Comparison of ENCODE assay signal across 1 cellular context in genomic region chr7:19108985-19109946, GRCh38.
TF ChIP-seq lines count a peak whose summit lies in the region.

No MANE protein-coding gene starts in this region.

TF ChIP-seq in IMR-90, 13 proteins besides CTCF, POLR2A, EP300 and RAD21:
- TF ChIP-seq USF2 (IDR thresholded peaks at IDR 0.05; ENCODE audit: low read depth, low read length) (no peak), MXI1 (IDR thresholded peaks at IDR 0.05; ENCODE audit: borderline replicate concordance, low read depth, low read length) (no peak), BHLHE40 (IDR thresholded peaks at IDR 0.05; ENCODE audit: low read depth, low read length) (no peak), CEBPB (IDR thresholded peaks at IDR 0.05; ENCODE audit: low read depth, low read length) (no peak), MAFK (IDR thresholded peaks at IDR 0.05; ENCODE audit: low read depth, low read length) (no peak), RCOR1 (IDR thresholded peaks at IDR 0.05; ENCODE audit: insufficient replicate concordance, low read length) (no peak), ELK1 (IDR thresholded peaks at IDR 0.05; ENCODE audit: borderline replicate concordance, low read depth, low read length) (no peak), MAZ (IDR thresholded peaks at IDR 0.05; ENCODE audit: borderline replicate concordance, low read depth, low read length) (no peak), SMC3 (IDR thresholded peaks at IDR 0.05; ENCODE audit: low read depth, low read length) (no peak), FOS (IDR thresholded peaks at IDR 0.05; ENCODE audit: low read depth, low read length) (no peak), RFX5 (IDR thresholded peaks at IDR 0.05; ENCODE audit: low read depth, low read length) (no peak), CHD1 (IDR thresholded peaks at IDR 0.05; ENCODE audit: low read depth, low read length) (no peak), NFE2L2 (IDR thresholded peaks at IDR 0.05; ENCODE audit: low read depth, low read length) (no peak)
